Comparison of ENCODE assay signal across 8 cellular contexts in genomic region chr9:35116539-35116897, GRCh38. TPM values are rescaled to one million over a fixed set of nuclear protein-coding genes. Genes with fewer than 3 reads are reported as not detected.
DNase-seq lines count a peak whose midpoint lies in the region; ATAC-seq, FAIRE-seq and TF ChIP-seq lines count a peak whose summit lies in the region.

No MANE protein-coding gene starts in this region.

- WGBS in small intestine, 3 donors: 0 to 1% (median 1%) methylated on average over 12 of the region's 12 CpGs

- ATAC-seq in GM21717 (IDR thresholded peaks at IDR 0.05; ENCODE audit: unreplicated experiment) (peak; percentile 1), GM18870 (IDR thresholded peaks at IDR 0.05; ENCODE audit: unreplicated experiment) (no peak)

- H3K9me3 ChIP-seq in WERI-Rb-1 (ENCODE audit: severe bottlenecking) (no peaks in the 10 kb centered on the region), left ventricle myocardium inferior (replicated peaks) (no peaks in the 10 kb centered on the region), small intestine (ENCODE audit: control insufficient read depth, low read depth) (no peaks in the 10 kb centered on the region)

- FAIRE-seq in small intestine (lab: Jason Lieb, UNC) (no peak), GM12892 (lab: Jason Lieb, UNC) (no peak)

- TF ChIP-seq CTCF in WERI-Rb-1 (IDR thresholded peaks at IDR 0.05; ENCODE audit: low read depth, low read length): no peak
- TF ChIP-seq CTCF in left ventricle myocardium inferior (IDR thresholded peaks at IDR 0.05; ENCODE audit: borderline replicate concordance): no peak

- H3K27ac ChIP-seq in WERI-Rb-1 (peak overlapping the region; percentile 70), left ventricle myocardium inferior (replicated peaks) (peak overlapping the region; percentile 95), small intestine (ENCODE audit: low read depth in 1 of 2, low read length in 1 of 2) (peak overlapping the region; percentile 34 to 92)

- TF ChIP-seq POLR2A in GM12892 (IDR thresholded peaks at IDR 0.05; ENCODE audit: low read depth, low read length): no peak

- no peaks in the 10 kb centered on the region for H3K36me3 ChIP-seq in WERI-Rb-1
- H3K36me3 ChIP-seq in left ventricle myocardium inferior: no peaks in the 10 kb centered on the region
- H3K36me3 ChIP-seq in small intestine (ENCODE audit: control insufficient read depth in 2 of 2, insufficient read depth in 2 of 2, low read length in 2 of 2): no peaks in the 10 kb centered on the region

- H3K27me3 ChIP-seq in WERI-Rb-1 (ENCODE audit: insufficient read depth, low read depth, severe bottlenecking): no peaks in the 10 kb centered on the region
- H3K27me3 ChIP-seq in left ventricle myocardium inferior (ENCODE audit: low read depth): no peaks in the 10 kb centered on the region
- no peaks in the 10 kb centered on the region for H3K27me3 ChIP-seq in small intestine (ENCODE audit: control insufficient read depth in 2 of 2, insufficient read depth in 2 of 2, low read length in 2 of 2)

- peaks cover 53% of the 10 kb centered on the region for H3K4me1 ChIP-seq in left ventricle myocardium inferior
- H3K4me1 ChIP-seq in small intestine (ENCODE audit: control insufficient read depth in 2 of 2, insufficient read depth in 1 of 2, low read depth in 1 of 2, low read length in 1 of 2): peaks cover 7 to 15% of the 10 kb centered on the region in 2 donors

- H3K4me3 ChIP-seq in WERI-Rb-1 (ENCODE audit: low read depth, low read length) (peak overlapping the region; percentile 70), left ventricle myocardium inferior (peak overlapping the region; percentile 74), small intestine (ENCODE audit: low read depth in 1 of 2, low read length in 2 of 2) (peak overlapping the region in 1 of 2 donors; percentile 52)

- DNase-seq in WERI-Rb-1 (no peak), left ventricle myocardium inferior (no peak), small intestine (no peak), SIG-M5 treated with dmso at 0.1 percent for 504 hours (lab: John Stamatoyannopoulos, UW; ENCODE audit: unreplicated experiment) (no peak), GM12892 (ENCODE audit: insufficient read length) (no peak), NCI-H1436 (lab: John Stamatoyannopoulos, UW) (no peak)

- intact Hi-C loops in left ventricle myocardium inferior (cut with micrococcal nuclease): loop anchor here (5.0 to 10.0 kb wide), 3 partner anchors 46 to 361 kb away; partner anchors contain the start of gene UNC13B

RNA-seq across cellular contexts. Expression of gene ATOSB, which starts 0.9 kb away (rescaled TPM):
- 17.0 TPM for total RNA-seq in left ventricle myocardium inferior
- polyA plus RNA-seq in small intestine: 10 to 100 TPM; 11.3 to 20.1 (median 17.8) TPM
- polyA plus RNA-seq in GM12892 (2012; ENCODE audit: missing spikeins): 3.2 TPM

RNA-seq across cellular contexts. Expression of gene STOML2, which starts 13.6 kb away (rescaled TPM):
- total RNA-seq in left ventricle myocardium inferior: 132 TPM
- 100 to 1,000 TPM; 125 to 160 (median 132) TPM for polyA plus RNA-seq in small intestine
- 164 TPM for polyA plus RNA-seq in GM12892 (2012; ENCODE audit: missing spikeins)

RNA-seq across cellular contexts. Expression of gene PIGO, which starts 20.1 kb away (rescaled TPM):
- total RNA-seq in left ventricle myocardium inferior: 9.4 TPM
- 10 to 100 TPM; 10.8 to 23.8 (median 13.4) TPM for polyA plus RNA-seq in small intestine
- polyA plus RNA-seq in GM12892 (2012; ENCODE audit: missing spikeins): 11.7 TPM

RNA-seq across cellular contexts. Expression of gene FANCG, which starts 36.8 kb away (rescaled TPM):
- 5.6 TPM for total RNA-seq in left ventricle myocardium inferior
- polyA plus RNA-seq in small intestine: 10 to 100 TPM in 2 of 3 donors, 1 to 10 TPM in 1; 10.0 to 21.1 (median 12.3) TPM
- 41.1 TPM for polyA plus RNA-seq in GM12892 (2012; ENCODE audit: missing spikeins)

RNA-seq across cellular contexts. Expression of gene VCP, which starts 44.1 kb away (rescaled TPM):
- 253 TPM for total RNA-seq in left ventricle myocardium inferior
- polyA plus RNA-seq in small intestine: 100 to 1,000 TPM in 1 of 3 donors, 10 to 100 TPM in 2; 54.0 to 116 (median 58.6) TPM
- polyA plus RNA-seq in GM12892 (2012; ENCODE audit: missing spikeins): 120 TPM
